9 cellular contexts compared by ENCODE assay signal in the genomic region with DNA sequence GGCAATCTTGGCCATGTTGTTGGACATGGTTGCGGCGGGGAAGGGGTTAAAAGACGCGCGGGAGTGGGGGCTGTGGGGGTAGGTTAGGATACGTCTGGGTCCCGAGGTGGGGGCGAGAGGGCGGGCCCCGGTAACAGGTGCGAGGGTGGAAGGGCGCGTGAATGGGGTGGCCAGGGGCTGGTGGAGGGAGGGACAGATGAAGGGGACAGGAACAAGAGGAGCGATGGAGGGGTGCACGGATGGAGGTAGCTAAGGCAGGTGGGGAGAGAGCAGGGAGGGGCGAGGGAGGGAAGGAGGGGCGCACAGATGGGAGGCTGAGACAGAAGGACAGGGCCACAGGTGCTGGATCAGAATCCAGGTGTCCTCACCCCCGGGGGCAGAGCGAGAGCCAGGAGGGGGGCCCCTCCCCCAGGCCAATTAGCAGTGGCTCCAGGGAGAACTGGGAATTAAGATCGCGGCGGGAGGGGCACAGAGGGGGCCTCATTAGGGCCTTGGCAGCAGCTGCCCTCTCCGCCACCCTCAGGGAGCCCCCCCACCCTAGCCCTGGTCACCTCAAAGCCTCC. TPM values are rescaled to one million over a fixed set of nuclear protein-coding genes. Genes with fewer than 3 reads are reported as not detected.
DNase-seq lines count a peak whose midpoint lies in the region; ATAC-seq and TF ChIP-seq lines count a peak whose summit lies in the region.
"Had no signal": no experiment of that assay in that cellular context is flagged by ENCODE, and none has a peak within 500 bp of the region (broad histone marks: within the 10 kb centered on the region; RNA-seq: fewer than 3 reads in every experiment).

No MANE protein-coding gene starts in this region.

- TF ChIP-seq EP300 in esophagus muscularis mucosa (IDR thresholded peaks at IDR 0.05), result no peak
- no peak for TF ChIP-seq EP300 in stomach (IDR thresholded peaks at IDR 0.05)

- ATAC-seq in activated T-cell treated with anti-CD3 and anti-CD28 coated beads, Interleukin-2, amount 50 U/mL, for 4 hours, result no peak
- no peak for ATAC-seq in activated T-helper 17 cell treated with anti-CD3 and anti-CD28 coated beads, Interleukin-2, amount 50 U/mL, for 72 hours (replicated peaks)
- ATAC-seq in CD4-positive, alpha-beta T cell (ENCODE audit: poor library complexity), result no peak
- ATAC-seq in GM21390 (IDR thresholded peaks at IDR 0.05; ENCODE audit: unreplicated experiment), result no peak

- POLR2A ChIA-PET in CD4-positive, alpha-beta T cell (lab: Charles Lee), result interaction anchor here (1.2 to 2.3 kb wide), 2 partner anchors 21 to 27 kb away, joined by 5 to 15 read pairs; partner anchors contain the start of gene DACT3

- peak overlapping the region; percentile 28 for H3K4me3 ChIP-seq in NT2/D1 (ENCODE audit: insufficient read length, low read depth)
- H3K4me3 ChIP-seq in esophagus muscularis mucosa, result peak overlapping the region; percentile 37 to 52 (median 49)
- H3K4me3 ChIP-seq in stomach, result peak overlapping the region; percentile 31 to 40 (median 36)

- peaks cover 18% of the 10 kb centered on the region for H3K4me1 Mint-ChIP-seq in activated T-cell treated with anti-CD3 and anti-CD28 coated beads, Interleukin-2, amount 50 U/mL, for 4 hours (ENCODE audit: low read depth)
- peaks cover 10% of the 10 kb centered on the region for H3K4me1 Mint-ChIP-seq in activated T-helper 17 cell treated with anti-CD3 and anti-CD28 coated beads, Interleukin-2, amount 50 U/mL, for 72 hours
- H3K4me1 Mint-ChIP-seq in CD4-positive, alpha-beta T cell (ENCODE audit: low read depth), result peaks cover 19% of the 10 kb centered on the region

- peaks cover 3% of the 10 kb centered on the region for H3K27me3 Mint-ChIP-seq in activated T-cell treated with anti-CD3 and anti-CD28 coated beads, Interleukin-2, amount 50 U/mL, for 4 hours (ENCODE audit: low read depth)
- no peaks in the 10 kb centered on the region for H3K27me3 Mint-ChIP-seq in activated T-helper 17 cell treated with anti-CD3 and anti-CD28 coated beads, Interleukin-2, amount 50 U/mL, for 72 hours
- H3K27me3 Mint-ChIP-seq in CD4-positive, alpha-beta T cell, result no peaks in the 10 kb centered on the region

- H3K9me3 Mint-ChIP-seq in activated T-cell treated with anti-CD3 and anti-CD28 coated beads, Interleukin-2, amount 50 U/mL, for 4 hours, result no peaks in the 10 kb centered on the region
- H3K9me3 Mint-ChIP-seq in activated T-helper 17 cell treated with anti-CD3 and anti-CD28 coated beads, Interleukin-2, amount 50 U/mL, for 72 hours, result no peaks in the 10 kb centered on the region
- H3K9me3 Mint-ChIP-seq in CD4-positive, alpha-beta T cell, result no peaks in the 10 kb centered on the region

- H3K27ac ChIP-seq in esophagus muscularis mucosa (replicated peaks in 1 of 4) (peak overlapping the region in 1 of 4 donors; percentile 27), stomach (peak overlapping the region in 1 of 5 donors; percentile 56)
- no peak overlapping the region for H3K27ac ChIP-seq in CD4-positive, alpha-beta T cell (ENCODE audit: low read depth, low read length)

- H3K36me3 ChIP-seq in NT2/D1 (ENCODE audit: insufficient read depth, insufficient read length, low read length) (no peaks in the 10 kb centered on the region), esophagus muscularis mucosa (no peaks in the 10 kb centered on the region), stomach (no peaks in the 10 kb centered on the region)

- H3K36me3 Mint-ChIP-seq in activated T-cell treated with anti-CD3 and anti-CD28 coated beads, Interleukin-2, amount 50 U/mL, for 4 hours (ENCODE audit: insufficient read depth), result no peaks in the 10 kb centered on the region
- peaks cover 6% of the 10 kb centered on the region for H3K36me3 Mint-ChIP-seq in activated T-helper 17 cell treated with anti-CD3 and anti-CD28 coated beads, Interleukin-2, amount 50 U/mL, for 72 hours (ENCODE audit: low read depth)
- H3K36me3 Mint-ChIP-seq in CD4-positive, alpha-beta T cell (ENCODE audit: low read depth), result no peaks in the 10 kb centered on the region

- WGBS in esophagus muscularis mucosa, result 8% methylated on average over 22 of the region's 23 CpGs
- WGBS in stomach, 5 donors, result 3 to 9% (median 6%) methylated on average over 17 to 23 of the region's 23 CpGs

- H3K9ac ChIP-seq in NT2/D1 (ENCODE audit: insufficient read length, low read depth), result no peak overlapping the region

- DNase-seq in activated T-cell treated with anti-CD3 and anti-CD28 coated beads, Interleukin-2, amount 50 U/mL, for 4 hours, result no peak
- no peak for DNase-seq in activated T-cell treated with anti-CD3 and anti-CD28 coated beads, Interleukin-2, amount 50 U/mL, for 48 hours
- no peak for DNase-seq in NT2/D1 (ENCODE audit: low read depth, low spot score)
- DNase-seq in esophagus muscularis mucosa (ENCODE audit: extremely low spot score), result no peak
- DNase-seq in stomach, result no peak
- DNase-seq in CD4-positive, alpha-beta T cell, result no peak

- intact Hi-C loops in esophagus muscularis mucosa (cut with DNase I) (no loop called here), stomach (cut with DNase I; ENCODE audit: low total_unique reads) (no loop called here)
- intact Hi-C loops in CD4-positive, alpha-beta T cell (cut with DNase I, micrococcal nuclease), result loop anchor here (1.0 kb wide), 2 partner anchors 27 to 33 kb away; partner anchors contain the start of genes CALM3 (in 1 of the 2) and DACT3 (in 1 of the 2)

- TF ChIP-seq POLR2A in esophagus muscularis mucosa (IDR thresholded peaks at IDR 0.05; ENCODE audit: low read depth), result no peak
- TF ChIP-seq POLR2A in stomach (IDR thresholded peaks at IDR 0.05), result no peak

- CTCF ChIA-PET in CD4-positive, alpha-beta T cell (lab: Charles Lee), result interaction anchor here (0.6 kb wide), 1 partner anchor 714 kb away, joined by 4 read pairs; the partner anchor contains the start of gene DHX34

- H3K9me3 ChIP-seq in NT2/D1 (ENCODE audit: insufficient read depth, low read length), result no peaks in the 10 kb centered on the region
- H3K9me3 ChIP-seq in esophagus muscularis mucosa, result no peaks in the 10 kb centered on the region
- H3K9me3 ChIP-seq in stomach, result no peaks in the 10 kb centered on the region
- no peaks in the 10 kb centered on the region for H3K9me3 ChIP-seq in CD4-positive, alpha-beta T cell (ENCODE audit: control insufficient read depth, low read length)

- H3K4me1 ChIP-seq in NT2/D1 (ENCODE audit: insufficient read depth, insufficient read length) (peaks cover 12% of the 10 kb centered on the region), esophagus muscularis mucosa (peaks cover 30 to 59% (median 47%) of the 10 kb centered on the region in 4 donors), stomach (peaks cover 28 to 60% (median 52%) of the 10 kb centered on the region in 4 donors)

- TF ChIP-seq CTCF in esophagus muscularis mucosa (IDR thresholded peaks at IDR 0.05) (no peak), stomach (IDR thresholded peaks at IDR 0.05) (no peak)
- no peak for TF ChIP-seq CTCF in CD4-positive, alpha-beta T cell (IDR thresholded peaks at IDR 0.05)

- peak overlapping the region; percentile 40 for H3K4me3 Mint-ChIP-seq in activated T-cell treated with anti-CD3 and anti-CD28 coated beads, Interleukin-2, amount 50 U/mL, for 4 hours
- no peak overlapping the region for H3K4me3 Mint-ChIP-seq in activated T-helper 17 cell treated with anti-CD3 and anti-CD28 coated beads, Interleukin-2, amount 50 U/mL, for 72 hours
- H3K4me3 Mint-ChIP-seq in CD4-positive, alpha-beta T cell, result no peak overlapping the region

- H3K27me3 ChIP-seq in NT2/D1 (ENCODE audit: insufficient read depth, insufficient read length) (peaks cover 56% of the 10 kb centered on the region), esophagus muscularis mucosa (peaks cover 0 to 10% (median 0%) of the 10 kb centered on the region in 4 donors), stomach (peaks cover 0 to 61% (median 17%) of the 10 kb centered on the region in 3 donors)
- no peaks in the 10 kb centered on the region for H3K27me3 ChIP-seq in CD4-positive, alpha-beta T cell (ENCODE audit: control insufficient read depth, insufficient read depth, low read length)

- H3K27ac Mint-ChIP-seq in activated T-helper 17 cell treated with anti-CD3 and anti-CD28 coated beads, Interleukin-2, amount 50 U/mL, for 72 hours, result no peak overlapping the region
- H3K27ac Mint-ChIP-seq in CD4-positive, alpha-beta T cell, result no peak overlapping the region

RNA-seq across cellular contexts. Expression of gene GNG8, which starts 1.3 kb away (rescaled TPM):
- 1 to 10 TPM; 1.5 to 2.6 (median 2.4) TPM for total RNA-seq in activated T-cell treated with anti-CD3 and anti-CD28 coated beads, Interleukin-2, amount 50 U/mL, for 4 hours
- not detected for total RNA-seq in esophagus muscularis mucosa
- not detected for total RNA-seq in stomach
- not detected for polyA plus RNA-seq in stomach
- total RNA-seq in activated T-helper 17 cell treated with anti-CD3 and anti-CD28 coated beads, Interleukin-2, amount 50 U/mL, for 72 hours, result 1 to 10 TPM in 1 of 2 donors, not detected in 1; 9.6 TPM
- total RNA-seq in CD4-positive, alpha-beta T cell, result not detected
- total RNA-seq: pulmonary artery endothelial cell had no signal

RNA-seq across cellular contexts. Expression of gene PTGIR, which starts 9.8 kb away (rescaled TPM):
- total RNA-seq in activated T-cell treated with anti-CD3 and anti-CD28 coated beads, Interleukin-2, amount 50 U/mL, for 4 hours, result 1 to 10 TPM; 2.2 to 5.8 (median 4.3) TPM
- total RNA-seq in esophagus muscularis mucosa, result 1 to 10 TPM; 5.9 to 9.1 (median 7.1) TPM
- total RNA-seq in stomach, result 1 to 10 TPM in 3 of 5 donors, not detected in 2; 1.8 to 6.7 (median 5.8) TPM
- polyA plus RNA-seq in stomach, result 1 to 10 TPM; 1.6 to 1.7 (median 1.6) TPM
- 10 to 100 TPM in 1 of 2 donors, 1 to 10 TPM in 1; 1.3 to 12.9 TPM for total RNA-seq in activated T-helper 17 cell treated with anti-CD3 and anti-CD28 coated beads, Interleukin-2, amount 50 U/mL, for 72 hours
- total RNA-seq in CD4-positive, alpha-beta T cell, result under 1 TPM; 0.87 to 0.96 TPM

RNA-seq across cellular contexts. Expression of gene DACT3, which starts 26.2 kb away (rescaled TPM):
- under 1 TPM; 0.50 to 0.71 (median 0.63) TPM for total RNA-seq in activated T-cell treated with anti-CD3 and anti-CD28 coated beads, Interleukin-2, amount 50 U/mL, for 4 hours
- total RNA-seq in esophagus muscularis mucosa (100 to 1,000 TPM in 1 of 4 donors, 10 to 100 TPM in 3; 46.7 to 119 (median 65.1) TPM), stomach (10 to 100 TPM in 4 of 5 donors, 1 to 10 TPM in 1; 9.7 to 29.9 (median 11.1) TPM)
- polyA plus RNA-seq in stomach, result 10 to 100 TPM in 1 of 3 donors, 1 to 10 TPM in 2; 6.1 to 10.5 (median 6.4) TPM
- 1 to 10 TPM in 1 of 2 donors, under 1 TPM in 1; 0.09 to 5.4 TPM for total RNA-seq in activated T-helper 17 cell treated with anti-CD3 and anti-CD28 coated beads, Interleukin-2, amount 50 U/mL, for 72 hours
- under 1 TPM; 0.11 TPM for total RNA-seq in CD4-positive, alpha-beta T cell

RNA-seq across cellular contexts. Expression of gene CALM3, which starts 33.6 kb away (rescaled TPM):
- 100 to 1,000 TPM; 237 to 257 (median 239) TPM for total RNA-seq in activated T-cell treated with anti-CD3 and anti-CD28 coated beads, Interleukin-2, amount 50 U/mL, for 4 hours
- total RNA-seq in esophagus muscularis mucosa (100 to 1,000 TPM; 114 to 155 (median 129) TPM), stomach (100 to 1,000 TPM in 4 of 5 donors, 10 to 100 TPM in 1; 94.7 to 147 (median 106) TPM)
- polyA plus RNA-seq in stomach, result 100 to 1,000 TPM in 2 of 3 donors, 10 to 100 TPM in 1; 84.2 to 203 (median 174) TPM
- total RNA-seq in activated T-helper 17 cell treated with anti-CD3 and anti-CD28 coated beads, Interleukin-2, amount 50 U/mL, for 72 hours, result 100 to 1,000 TPM; 313 to 323 TPM
- 100 to 1,000 TPM; 169 to 173 TPM for total RNA-seq in CD4-positive, alpha-beta T cell

Comparison
In these comparisons a context has a peak if more than half of its experiments do, and no peak if none do; other contexts are left out.
1. intact Hi-C loops: an anchor here in CD4-positive, alpha-beta T cell (1.0 kb wide); none called in esophagus muscularis mucosa and stomach.